11 cellular contexts compared by ENCODE assay signal in genomic region chr15:59255647-59256380, GRCh38. TPM values are rescaled to one million over a fixed set of nuclear protein-coding genes. Genes with fewer than 3 reads are reported as not detected.
DNase-seq lines count a peak whose midpoint lies in the region; ATAC-seq, FAIRE-seq and TF ChIP-seq lines count a peak whose summit lies in the region.
"Had no signal": no experiment of that assay in that cellular context is flagged by ENCODE, and none has a peak within 500 bp of the region (broad histone marks: within the 10 kb centered on the region; RNA-seq: fewer than 3 reads in every experiment).

No MANE protein-coding gene starts in this region.

- DNase-seq in stimulated activated CD4-positive, alpha-beta T cell treated with anti-CD3 and anti-CD28 coated beads, Interleukin-12 subunit alpha, Interleukin-12 subunit beta, amount 100 ng/mL, for 48 hours (ENCODE audit: low read depth in 2 of 3, low spot score in 1 of 3), result peak; percentile 4 to 32 (median 4)
- no peak for DNase-seq in stimulated activated CD4-positive, alpha-beta T cell treated with anti-CD3 and anti-CD28 coated beads, Interleukin-12 subunit alpha, Interleukin-12 subunit beta, amount 100 ng/mL, for 4 hours
- DNase-seq in foreskin keratinocyte, result peak in 1 of 2 donors; percentile 63
- no peak for DNase-seq in D341Med (ENCODE audit: low spot score)
- no peak for DNase-seq in epidermal melanocyte (ENCODE audit: insufficient read length, low spot score)
- DNase-seq in putamen (ENCODE audit: low spot score), result no peak
- no peak for DNase-seq in GM12892 (ENCODE audit: insufficient read length)
- DNase-seq: glutamatergic neuron, NCI-H1105 had no signal

- H3K27me3 ChIP-seq in foreskin keratinocyte, result no peaks in the 10 kb centered on the region
- H3K27me3 ChIP-seq: BLaER1 had no signal

- no peak for TF ChIP-seq CTCF in foreskin keratinocyte (conservative IDR thresholded peaks at IDR 0.05)

- H3K4me1 Mint-ChIP-seq in T-helper 1 cell treated with Interleukin-12 subunit alpha and Interleukin-12 subunit beta and Interleukin-4 antibody, amounts not matched to agents 30 μg/mL and 1 μg/mL, for 36 hours (ENCODE audit: low read depth), result peaks cover 27% of the 10 kb centered on the region

- peak overlapping the region; percentile 43 for H3K4me3 Mint-ChIP-seq in T-helper 1 cell treated with Interleukin-12 subunit alpha and Interleukin-12 subunit beta and Interleukin-4 antibody, amounts not matched to agents 30 μg/mL and 1 μg/mL, for 36 hours

- peaks cover 12% of the 10 kb centered on the region for H3K4me1 ChIP-seq in foreskin keratinocyte

- no peak for TF ChIP-seq POLR2A in GM12892 (IDR thresholded peaks at IDR 0.05; ENCODE audit: low read depth, low read length)

- no peaks in the 10 kb centered on the region for H3K9me3 Mint-ChIP-seq in T-helper 1 cell treated with Interleukin-12 subunit alpha and Interleukin-12 subunit beta and Interleukin-4 antibody, amounts not matched to agents 30 μg/mL and 1 μg/mL, for 36 hours

- peak overlapping the region; percentile 24 for H3K27ac ChIP-seq in foreskin keratinocyte
- H3K27ac ChIP-seq: BLaER1 had no signal

- H3K27ac Mint-ChIP-seq in T-helper 1 cell treated with Interleukin-12 subunit alpha and Interleukin-12 subunit beta and Interleukin-4 antibody, amounts not matched to agents 30 μg/mL and 1 μg/mL, for 36 hours, result peak overlapping the region; percentile 54

- H3K36me3 Mint-ChIP-seq in T-helper 1 cell treated with Interleukin-12 subunit alpha and Interleukin-12 subunit beta and Interleukin-4 antibody, amounts not matched to agents 30 μg/mL and 1 μg/mL, for 36 hours (ENCODE audit: low read depth), result peaks cover 14% of the 10 kb centered on the region

- no peak for FAIRE-seq in GM12892 (lab: Jason Lieb, UNC)

- ATAC-seq in foreskin keratinocyte, result peak; percentile 40

- H3K27me3 Mint-ChIP-seq in T-helper 1 cell treated with Interleukin-12 subunit alpha and Interleukin-12 subunit beta and Interleukin-4 antibody, amounts not matched to agents 30 μg/mL and 1 μg/mL, for 36 hours (ENCODE audit: low read depth), result no peaks in the 10 kb centered on the region

RNA-seq across cellular contexts. Expression of gene LDHAL6B, which starts 49.2 kb away (rescaled TPM):
- total RNA-seq in foreskin keratinocyte, result not detected in 2 replicates
- polyA plus RNA-seq in foreskin keratinocyte, result not detected in 2 replicates
- 1.00 TPM for polyA plus RNA-seq in GM12892 (2012; ENCODE audit: missing spikeins)

Comparison
In these comparisons a context has a peak if more than half of its experiments do, and no peak if none do; other contexts are left out.
1. DNase-seq: peak in stimulated activated CD4-positive, alpha-beta T cell treated with anti-CD3 and anti-CD28 coated beads, Interleukin-12 subunit alpha, Interleukin-12 subunit beta, amount 100 ng/mL, for 48 hours (3 of 3); none in stimulated activated CD4-positive, alpha-beta T cell treated with anti-CD3 and anti-CD28 coated beads, Interleukin-12 subunit alpha, Interleukin-12 subunit beta, amount 100 ng/mL, for 4 hours (single experiment), D341Med (single experiment), epidermal melanocyte (single experiment), putamen (single experiment) and GM12892 (single experiment).